Comparison of ENCODE assay signal across 2 cellular contexts in genomic region chr3:137163241-137163916, GRCh38.
TF ChIP-seq lines count a peak whose summit lies in the region.

No MANE protein-coding gene starts in this region.

TF ChIP-seq in SK-N-SH, 30 proteins besides CTCF, POLR2A, EP300 and RAD21 (continued from another document):
- no peak for TF ChIP-seq USF2 (IDR thresholded peaks at IDR 0.05; ENCODE audit: borderline replicate concordance, low read depth, low read length)
- no peak for TF ChIP-seq NRF1 (IDR thresholded peaks at IDR 0.05; ENCODE audit: low read depth, low read length)
- TF ChIP-seq, protein P1, sequence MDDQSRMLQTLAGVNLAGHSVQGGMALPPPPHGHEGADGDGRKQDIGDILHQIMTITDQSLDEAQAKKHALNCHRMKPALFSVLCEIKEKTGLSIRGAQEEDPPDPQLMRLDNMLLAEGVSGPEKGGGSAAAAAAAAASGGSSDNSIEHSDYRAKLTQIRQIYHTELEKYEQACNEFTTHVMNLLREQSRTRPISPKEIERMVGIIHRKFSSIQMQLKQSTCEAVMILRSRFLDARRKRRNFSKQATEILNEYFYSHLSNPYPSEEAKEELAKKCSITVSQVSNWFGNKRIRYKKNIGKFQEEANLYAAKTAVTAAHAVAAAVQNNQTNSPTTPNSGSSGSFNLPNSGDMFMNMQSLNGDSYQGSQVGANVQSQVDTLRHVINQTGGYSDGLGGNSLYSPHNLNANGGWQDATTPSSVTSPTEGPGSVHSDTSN (IDR thresholded peaks at IDR 0.05): no peak
- no peak for TF ChIP-seq CHD2 (IDR thresholded peaks at IDR 0.05; ENCODE audit: low read length, partially characterized antibody)
- no peak for TF ChIP-seq FOSL2 (IDR thresholded peaks at IDR 0.05; ENCODE audit: borderline replicate concordance, low read depth)

TF ChIP-seq in SK-N-SH treated with all-trans-retinoic acid at 6 μM for 48 hours, 23 proteins besides CTCF, POLR2A, EP300 and RAD21 (continued from another document):
- TF ChIP-seq TCF4 (CRISPR knock-in tag; IDR thresholded peaks at IDR 0.05; ENCODE audit: borderline replicate concordance) (no peak), ARNTL (CRISPR knock-in tag; IDR thresholded peaks at IDR 0.05; ENCODE audit: borderline replicate concordance, low read depth) (no peak), ZFP3 (CRISPR knock-in tag; IDR thresholded peaks at IDR 0.05) (no peak), ZNF565 (CRISPR knock-in tag; conservative IDR thresholded peaks at IDR 0.05; ENCODE audit: low read depth) (no peak), GLIS3 (CRISPR knock-in tag; IDR thresholded peaks at IDR 0.05) (no peak), ISL1 (CRISPR knock-in tag; IDR thresholded peaks at IDR 0.05) (no peak)
- TF ChIP-seq, protein P2, sequence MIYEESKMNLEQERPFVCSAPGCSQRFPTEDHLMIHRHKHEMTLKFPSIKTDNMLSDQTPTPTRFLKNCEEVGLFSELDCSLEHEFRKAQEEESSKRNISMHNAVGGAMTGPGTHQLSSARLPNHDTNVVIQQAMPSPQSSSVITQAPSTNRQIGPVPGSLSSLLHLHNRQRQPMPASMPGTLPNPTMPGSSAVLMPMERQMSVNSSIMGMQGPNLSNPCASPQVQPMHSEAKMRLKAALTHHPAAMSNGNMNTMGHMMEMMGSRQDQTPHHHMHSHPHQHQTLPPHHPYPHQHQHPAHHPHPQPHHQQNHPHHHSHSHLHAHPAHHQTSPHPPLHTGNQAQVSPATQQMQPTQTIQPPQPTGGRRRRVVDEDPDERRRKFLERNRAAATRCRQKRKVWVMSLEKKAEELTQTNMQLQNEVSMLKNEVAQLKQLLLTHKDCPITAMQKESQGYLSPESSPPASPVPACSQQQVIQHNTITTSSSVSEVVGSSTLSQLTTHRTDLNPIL (CRISPR knock-in tag; IDR thresholded peaks at IDR 0.05; ENCODE audit: low read depth): no peak
- TF ChIP-seq, protein P3, sequence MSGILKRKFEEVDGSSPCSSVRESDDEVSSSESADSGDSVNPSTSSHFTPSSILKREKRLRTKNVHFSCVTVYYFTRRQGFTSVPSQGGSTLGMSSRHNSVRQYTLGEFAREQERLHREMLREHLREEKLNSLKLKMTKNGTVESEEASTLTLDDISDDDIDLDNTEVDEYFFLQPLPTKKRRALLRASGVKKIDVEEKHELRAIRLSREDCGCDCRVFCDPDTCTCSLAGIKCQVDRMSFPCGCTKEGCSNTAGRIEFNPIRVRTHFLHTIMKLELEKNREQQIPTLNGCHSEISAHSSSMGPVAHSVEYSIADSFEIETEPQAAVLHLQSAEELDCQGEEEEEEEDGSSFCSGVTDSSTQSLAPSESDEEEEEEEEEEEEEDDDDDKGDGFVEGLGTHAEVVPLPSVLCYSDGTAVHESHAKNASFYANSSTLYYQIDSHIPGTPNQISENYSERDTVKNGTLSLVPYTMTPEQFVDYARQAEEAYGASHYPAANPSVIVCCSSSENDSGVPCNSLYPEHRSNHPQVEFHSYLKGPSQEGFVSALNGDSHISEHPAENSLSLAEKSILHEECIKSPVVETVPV (CRISPR knock-in tag; IDR thresholded peaks at IDR 0.05): no peak
